Comparison of ENCODE assay signal across 1 cellular context in genomic region chr3:57791245-57791644, GRCh38.
A peak's percentile ranks its signal among the peaks of the same experiment; 100 is the strongest.
TF ChIP-seq lines count a peak whose summit lies in the region.

No MANE protein-coding gene starts in this region.

TF ChIP-seq in K562, 482 proteins besides CTCF, POLR2A, EP300 and RAD21 (continued from another document):
- no peak for TF ChIP-seq SMAD3 (CRISPR knock-in tag; conservative IDR thresholded peaks at IDR 0.05)
- TF ChIP-seq TCFL5 (CRISPR knock-in tag; conservative IDR thresholded peaks at IDR 0.05): no peak
- peak; percentile 89 for TF ChIP-seq CEBPB (tag; IDR thresholded peaks at IDR 0.05)
- TF ChIP-seq CC2D1A (IDR thresholded peaks at IDR 0.05): no peak
- no peak for TF ChIP-seq DDX20 (tag; IDR thresholded peaks at IDR 0.05; ENCODE audit: low read depth)
- 0 out of 2 replicates have a peak, but pooled peaks have one; percentile 22 for TF ChIP-seq ZNF766 (CRISPR knock-in tag; conservative IDR thresholded peaks at IDR 0.05)
- peak; percentile 41; the same call in 1 of the 2 replicates for TF ChIP-seq PKNOX1 (IDR thresholded peaks at IDR 0.05)
- TF ChIP-seq, protein P1, sequence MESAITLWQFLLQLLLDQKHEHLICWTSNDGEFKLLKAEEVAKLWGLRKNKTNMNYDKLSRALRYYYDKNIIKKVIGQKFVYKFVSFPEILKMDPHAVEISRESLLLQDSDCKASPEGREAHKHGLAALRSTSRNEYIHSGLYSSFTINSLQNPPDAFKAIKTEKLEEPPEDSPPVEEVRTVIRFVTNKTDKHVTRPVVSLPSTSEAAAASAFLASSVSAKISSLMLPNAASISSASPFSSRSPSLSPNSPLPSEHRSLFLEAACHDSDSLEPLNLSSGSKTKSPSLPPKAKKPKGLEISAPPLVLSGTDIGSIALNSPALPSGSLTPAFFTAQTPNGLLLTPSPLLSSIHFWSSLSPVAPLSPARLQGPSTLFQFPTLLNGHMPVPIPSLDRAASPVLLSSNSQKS (CRISPR knock-in tag; IDR thresholded peaks at IDR 0.05): no peak
- TF ChIP-seq KAT8 (IDR thresholded peaks at IDR 0.05; ENCODE audit: low read depth): no peak
- no peak for TF ChIP-seq MEF2D (tag; conservative IDR thresholded peaks at IDR 0.05; ENCODE audit: low read depth)
- TF ChIP-seq, protein P2, sequence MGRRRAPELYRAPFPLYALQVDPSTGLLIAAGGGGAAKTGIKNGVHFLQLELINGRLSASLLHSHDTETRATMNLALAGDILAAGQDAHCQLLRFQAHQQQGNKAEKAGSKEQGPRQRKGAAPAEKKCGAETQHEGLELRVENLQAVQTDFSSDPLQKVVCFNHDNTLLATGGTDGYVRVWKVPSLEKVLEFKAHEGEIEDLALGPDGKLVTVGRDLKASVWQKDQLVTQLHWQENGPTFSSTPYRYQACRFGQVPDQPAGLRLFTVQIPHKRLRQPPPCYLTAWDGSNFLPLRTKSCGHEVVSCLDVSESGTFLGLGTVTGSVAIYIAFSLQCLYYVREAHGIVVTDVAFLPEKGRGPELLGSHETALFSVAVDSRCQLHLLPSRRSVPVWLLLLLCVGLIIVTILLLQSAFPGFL (CRISPR knock-in tag; IDR thresholded peaks at IDR 0.05): no peak
- TF ChIP-seq PHF21A (IDR thresholded peaks at IDR 0.05; ENCODE audit: borderline replicate concordance, low read depth): no peak
- no peak for TF ChIP-seq LCOR (CRISPR knock-in tag; IDR thresholded peaks at IDR 0.05)
- TF ChIP-seq HMG20A (CRISPR knock-in tag; conservative IDR thresholded peaks at IDR 0.05): no peak
- TF ChIP-seq ZNF699 (CRISPR knock-in tag; IDR thresholded peaks at IDR 0.05; ENCODE audit: insufficient replicate concordance): no peak
- no peak for TF ChIP-seq SUPT5H (IDR thresholded peaks at IDR 0.05)
- TF ChIP-seq FUS (optimal IDR thresholded peaks at IDR 0.05; ENCODE audit: low read depth, low read length): no peak
- no peak for TF ChIP-seq SIN3A (IDR thresholded peaks at IDR 0.05; ENCODE audit: borderline replicate concordance in 2 of 2, control insufficient read depth in 1 of 2, low read depth in 2 of 2, low read length in 2 of 2)
- TF ChIP-seq, protein P3, sequence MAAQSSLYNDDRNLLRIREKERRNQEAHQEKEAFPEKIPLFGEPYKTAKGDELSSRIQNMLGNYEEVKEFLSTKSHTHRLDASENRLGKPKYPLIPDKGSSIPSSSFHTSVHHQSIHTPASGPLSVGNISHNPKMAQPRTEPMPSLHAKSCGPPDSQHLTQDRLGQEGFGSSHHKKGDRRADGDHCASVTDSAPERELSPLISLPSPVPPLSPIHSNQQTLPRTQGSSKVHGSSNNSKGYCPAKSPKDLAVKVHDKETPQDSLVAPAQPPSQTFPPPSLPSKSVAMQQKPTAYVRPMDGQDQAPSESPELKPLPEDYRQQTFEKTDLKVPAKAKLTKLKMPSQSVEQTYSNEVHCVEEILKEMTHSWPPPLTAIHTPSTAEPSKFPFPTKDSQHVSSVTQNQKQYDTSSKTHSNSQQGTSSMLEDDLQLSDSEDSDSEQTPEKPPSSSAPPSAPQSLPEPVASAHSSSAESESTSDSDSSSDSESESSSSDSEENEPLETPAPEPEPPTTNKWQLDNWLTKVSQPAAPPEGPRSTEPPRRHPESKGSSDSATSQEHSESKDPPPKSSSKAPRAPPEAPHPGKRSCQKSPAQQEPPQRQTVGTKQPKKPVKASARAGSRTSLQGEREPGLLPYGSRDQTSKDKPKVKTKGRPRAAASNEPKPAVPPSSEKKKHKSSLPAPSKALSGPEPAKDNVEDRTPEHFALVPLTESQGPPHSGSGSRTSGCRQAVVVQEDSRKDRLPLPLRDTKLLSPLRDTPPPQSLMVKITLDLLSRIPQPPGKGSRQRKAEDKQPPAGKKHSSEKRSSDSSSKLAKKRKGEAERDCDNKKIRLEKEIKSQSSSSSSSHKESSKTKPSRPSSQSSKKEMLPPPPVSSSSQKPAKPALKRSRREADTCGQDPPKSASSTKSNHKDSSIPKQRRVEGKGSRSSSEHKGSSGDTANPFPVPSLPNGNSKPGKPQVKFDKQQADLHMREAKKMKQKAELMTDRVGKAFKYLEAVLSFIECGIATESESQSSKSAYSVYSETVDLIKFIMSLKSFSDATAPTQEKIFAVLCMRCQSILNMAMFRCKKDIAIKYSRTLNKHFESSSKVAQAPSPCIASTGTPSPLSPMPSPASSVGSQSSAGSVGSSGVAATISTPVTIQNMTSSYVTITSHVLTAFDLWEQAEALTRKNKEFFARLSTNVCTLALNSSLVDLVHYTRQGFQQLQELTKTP (IDR thresholded peaks at IDR 0.05; ENCODE audit: low read depth in 1 of 2, partially characterized antibody in 2 of 2): no peak
- peak; percentile 49; the same call in 1 of the 2 replicates for TF ChIP-seq LEF1 (IDR thresholded peaks at IDR 0.05)
- peak; percentile 89 for TF ChIP-seq DPF2 (IDR thresholded peaks at IDR 0.05)
- no peak for TF ChIP-seq STAT5A (IDR thresholded peaks at IDR 0.05; ENCODE audit: borderline replicate concordance, low read length)
- TF ChIP-seq PCBP1 (IDR thresholded peaks at IDR 0.05; ENCODE audit: low read depth, low read length, poor library complexity, severe bottlenecking): no peak
- no peak for TF ChIP-seq CAMTA2 (CRISPR knock-in tag; conservative IDR thresholded peaks at IDR 0.05)
- TF ChIP-seq ZNF140 (CRISPR knock-in tag; IDR thresholded peaks at IDR 0.05): no peak
- no peak for TF ChIP-seq ZNF224 (CRISPR knock-in tag; IDR thresholded peaks at IDR 0.05)
- TF ChIP-seq TCF3 (CRISPR knock-in tag; IDR thresholded peaks at IDR 0.05): no peak
- peak; percentile 81 to 84 for TF ChIP-seq FOXK2 (conservative IDR thresholded peaks at IDR 0.05 in 1 of 2, IDR thresholded peaks at IDR 0.05 in 1 of 2; ENCODE audit: low read depth in 2 of 2)
- no peak for TF ChIP-seq ZNF740 (CRISPR knock-in tag; IDR thresholded peaks at IDR 0.05)
- no peak for TF ChIP-seq ZNF740 (tag; IDR thresholded peaks at IDR 0.05)
- TF ChIP-seq ZNF655 (CRISPR knock-in tag; IDR thresholded peaks at IDR 0.05): no peak
- no peak for TF ChIP-seq NUFIP1 (IDR thresholded peaks at IDR 0.05; ENCODE audit: partially characterized antibody)
- TF ChIP-seq CTCFL (IDR thresholded peaks at IDR 0.05; ENCODE audit: borderline replicate concordance, insufficient read depth, low read depth, low read length, poor library complexity, severe bottlenecking): no peak
- no peak for TF ChIP-seq ZNF707 (CRISPR knock-in tag; conservative IDR thresholded peaks at IDR 0.05)
- no peak for TF ChIP-seq ZBTB11 (CRISPR knock-in tag; IDR thresholded peaks at IDR 0.05)
- peak in 1 of 2 experiments; percentile 40; a peak in 1 of 4 replicates for TF ChIP-seq MNT (conservative IDR thresholded peaks at IDR 0.05)
TF ChIP-seq in K562: peak in this region for 40.
